ENCODE assay signal across 7 cellular contexts in genomic region chr16:29145826-29146225, GRCh38.
DNase-seq lines count a peak whose midpoint lies in the region; ATAC-seq, FAIRE-seq and TF ChIP-seq lines count a peak whose summit lies in the region.
"Not testable (repeated sequence)": the region's sequence is repeated elsewhere in the genome, so short reads cannot be mapped to it uniquely, and the experiment has no call there.

No MANE protein-coding gene starts in this region.

- H3K9me3 Mint-ChIP-seq in CD4-positive, CD25-positive, alpha-beta regulatory T cell; activated T-helper 17 cell treated with anti-CD3 and anti-CD28 coated beads, Interleukin-2, amount 50 U/mL, for 72 hours; immature natural killer cell; naive thymus-derived CD4-positive, alpha-beta T cell: not testable (repeated sequence)

- not testable (repeated sequence) for H3K27me3 ChIP-seq in CD4-positive, CD25-positive, alpha-beta regulatory T cell (ENCODE audit: control insufficient read depth, insufficient read depth, low read length); bronchial epithelial cell (ENCODE audit: control insufficient read depth, insufficient read depth, low read length); naive thymus-derived CD4-positive, alpha-beta T cell (ENCODE audit: control insufficient read depth in 2 of 2, insufficient read depth in 2 of 2, low read length in 2 of 2)

- not testable (repeated sequence) for FAIRE-seq in bronchial epithelial cell (lab: Jason Lieb, UNC)

- H3K36me3 Mint-ChIP-seq in CD4-positive, CD25-positive, alpha-beta regulatory T cell = peaks cover 29% of the 10 kb centered on the region
- not testable (repeated sequence) for H3K36me3 Mint-ChIP-seq in T-helper 17 cell (ENCODE audit: low read depth)
- H3K36me3 Mint-ChIP-seq in activated T-helper 17 cell treated with anti-CD3 and anti-CD28 coated beads, Interleukin-2, amount 50 U/mL, for 72 hours (ENCODE audit: low read depth) = peaks cover 14% of the 10 kb centered on the region
- peaks cover 10 to 19% (median 10%) of the 10 kb centered on the region in 3 donors for H3K36me3 Mint-ChIP-seq in immature natural killer cell
- peaks cover 6 to 14% (median 11%) of the 10 kb centered on the region in 5 donors for H3K36me3 Mint-ChIP-seq in naive thymus-derived CD4-positive, alpha-beta T cell

- not testable (repeated sequence) for H3K36me3 ChIP-seq in CD4-positive, CD25-positive, alpha-beta regulatory T cell (ENCODE audit: control insufficient read depth, insufficient read depth, low read length); bronchial epithelial cell (ENCODE audit: control insufficient read depth, insufficient read depth, low read length); naive thymus-derived CD4-positive, alpha-beta T cell (ENCODE audit: control insufficient read depth in 2 of 3, insufficient read depth in 3 of 3, low read length in 3 of 3)

- H3K4me3 Mint-ChIP-seq in CD4-positive, CD25-positive, alpha-beta regulatory T cell = peak overlapping the region in 1 of 4 donors; percentile 57
- not testable (repeated sequence) for H3K4me3 Mint-ChIP-seq in T-helper 17 cell; activated T-helper 17 cell treated with anti-CD3 and anti-CD28 coated beads, Interleukin-2, amount 50 U/mL, for 72 hours
- peak overlapping the region in 1 of 5 donors; percentile 18 for H3K4me3 Mint-ChIP-seq in immature natural killer cell
- H3K4me3 Mint-ChIP-seq in naive thymus-derived CD4-positive, alpha-beta T cell = peak overlapping the region in 2 of 10 donors; percentile 14 to 34

- ATAC-seq in CD4-positive, CD25-positive, alpha-beta regulatory T cell (ENCODE audit: low read depth in 2 of 2); T-helper 17 cell; activated T-helper 17 cell treated with anti-CD3 and anti-CD28 coated beads, Interleukin-2, amount 50 U/mL, for 72 hours (replicated peaks); naive thymus-derived CD4-positive, alpha-beta T cell; sciatic nerve: not testable (repeated sequence)

- TF ChIP-seq CTCF in bronchial epithelial cell (IDR thresholded peaks at IDR 0.05; ENCODE audit: insufficient read depth, low read length, severe bottlenecking) = not testable (repeated sequence)

- H3K4me1 Mint-ChIP-seq in CD4-positive, CD25-positive, alpha-beta regulatory T cell = peaks cover 6 to 77% (median 31%) of the 10 kb centered on the region in 4 donors
- H3K4me1 Mint-ChIP-seq in T-helper 17 cell (peaks cover 27% of the 10 kb centered on the region), immature natural killer cell (peaks cover 76% of the 10 kb centered on the region in 2 donors)
- H3K4me1 Mint-ChIP-seq in activated T-helper 17 cell treated with anti-CD3 and anti-CD28 coated beads, Interleukin-2, amount 50 U/mL, for 72 hours = peaks cover 24% of the 10 kb centered on the region
- peaks cover 25 to 53% (median 36%) of the 10 kb centered on the region in 7 donors for H3K4me1 Mint-ChIP-seq in naive thymus-derived CD4-positive, alpha-beta T cell

- H3K9me3 ChIP-seq in CD4-positive, CD25-positive, alpha-beta regulatory T cell (ENCODE audit: control insufficient read depth in 2 of 2, low read length in 2 of 2); T-helper 17 cell (ENCODE audit: control insufficient read depth, low read length, poor library complexity, severe bottlenecking); naive thymus-derived CD4-positive, alpha-beta T cell (ENCODE audit: control insufficient read depth in 2 of 3, low read length in 3 of 3): not testable (repeated sequence)

- not testable (repeated sequence) for H3K27ac ChIP-seq in CD4-positive, CD25-positive, alpha-beta regulatory T cell (ENCODE audit: insufficient read depth, low read length, poor library complexity, severe bottlenecking)
- H3K27ac ChIP-seq in naive thymus-derived CD4-positive, alpha-beta T cell (ENCODE audit: low read depth, low read length) = peak overlapping the region; percentile 14

- intact Hi-C loops in naive thymus-derived CD4-positive, alpha-beta T cell (cut with micrococcal nuclease); sciatic nerve (cut with DNase I): not testable (repeated sequence)

- not testable (repeated sequence) for DNase-seq in CD4-positive, CD25-positive, alpha-beta regulatory T cell; T-helper 17 cell; immature natural killer cell; naive thymus-derived CD4-positive, alpha-beta T cell
- DNase-seq in bronchial epithelial cell (ENCODE audit: low read depth) (peak; percentile 3), sciatic nerve (ENCODE audit: low spot score) (peak; percentile 48)

- H3K4me1 ChIP-seq in CD4-positive, CD25-positive, alpha-beta regulatory T cell (ENCODE audit: control insufficient read depth, insufficient read depth, low read length, poor library complexity, severe bottlenecking) = peaks cover 37% of the 10 kb centered on the region
- H3K4me1 ChIP-seq in naive thymus-derived CD4-positive, alpha-beta T cell (ENCODE audit: control insufficient read depth in 2 of 2, insufficient read depth in 2 of 2, low read length in 2 of 2) = peaks cover 22 to 25% of the 10 kb centered on the region in 2 donors

- peak overlapping the region; percentile 89 to 100 (median 99) for H3K27ac Mint-ChIP-seq in CD4-positive, CD25-positive, alpha-beta regulatory T cell
- H3K27ac Mint-ChIP-seq in T-helper 17 cell (peak overlapping the region; percentile 97), immature natural killer cell (peak overlapping the region; percentile 88 to 100 (median 99))
- peak overlapping the region; percentile 12 for H3K27ac Mint-ChIP-seq in activated T-helper 17 cell treated with anti-CD3 and anti-CD28 coated beads, Interleukin-2, amount 50 U/mL, for 72 hours
- H3K27ac Mint-ChIP-seq in naive thymus-derived CD4-positive, alpha-beta T cell = peak overlapping the region; percentile 54 to 100 (median 98)

- POLR2A ChIA-PET in naive thymus-derived CD4-positive, alpha-beta T cell (lab: Charles Lee) = not testable (repeated sequence)

- H3K27me3 Mint-ChIP-seq in CD4-positive, CD25-positive, alpha-beta regulatory T cell; T-helper 17 cell; activated T-helper 17 cell treated with anti-CD3 and anti-CD28 coated beads, Interleukin-2, amount 50 U/mL, for 72 hours; naive thymus-derived CD4-positive, alpha-beta T cell: not testable (repeated sequence)
- peaks cover 5 to 13% (median 6%) of the 10 kb centered on the region in 3 donors for H3K27me3 Mint-ChIP-seq in immature natural killer cell (ENCODE audit: low read depth in 3 of 3)

- CTCF ChIA-PET in naive thymus-derived CD4-positive, alpha-beta T cell (lab: Charles Lee) = not testable (repeated sequence)

- H3K4me3 ChIP-seq in CD4-positive, CD25-positive, alpha-beta regulatory T cell (ENCODE audit: low read depth, low read length); bronchial epithelial cell (ENCODE audit: low read depth, low read length); naive thymus-derived CD4-positive, alpha-beta T cell (ENCODE audit: low read length): not testable (repeated sequence)

Comparison
In these comparisons a context has a peak if more than half of its experiments do, and no peak if none do; other contexts are left out.
1. H3K27ac Mint-ChIP-seq: peak in every context shown above with its lines; median percentile 99 in CD4-positive, CD25-positive, alpha-beta regulatory T cell; 99 in immature natural killer cell; 98 in naive thymus-derived CD4-positive, alpha-beta T cell; 97 in T-helper 17 cell; 12 in activated T-helper 17 cell treated with anti-CD3 and anti-CD28 coated beads, Interleukin-2, amount 50 U/mL, for 72 hours.